8 cellular contexts compared by ENCODE assay signal in the genomic region with DNA sequence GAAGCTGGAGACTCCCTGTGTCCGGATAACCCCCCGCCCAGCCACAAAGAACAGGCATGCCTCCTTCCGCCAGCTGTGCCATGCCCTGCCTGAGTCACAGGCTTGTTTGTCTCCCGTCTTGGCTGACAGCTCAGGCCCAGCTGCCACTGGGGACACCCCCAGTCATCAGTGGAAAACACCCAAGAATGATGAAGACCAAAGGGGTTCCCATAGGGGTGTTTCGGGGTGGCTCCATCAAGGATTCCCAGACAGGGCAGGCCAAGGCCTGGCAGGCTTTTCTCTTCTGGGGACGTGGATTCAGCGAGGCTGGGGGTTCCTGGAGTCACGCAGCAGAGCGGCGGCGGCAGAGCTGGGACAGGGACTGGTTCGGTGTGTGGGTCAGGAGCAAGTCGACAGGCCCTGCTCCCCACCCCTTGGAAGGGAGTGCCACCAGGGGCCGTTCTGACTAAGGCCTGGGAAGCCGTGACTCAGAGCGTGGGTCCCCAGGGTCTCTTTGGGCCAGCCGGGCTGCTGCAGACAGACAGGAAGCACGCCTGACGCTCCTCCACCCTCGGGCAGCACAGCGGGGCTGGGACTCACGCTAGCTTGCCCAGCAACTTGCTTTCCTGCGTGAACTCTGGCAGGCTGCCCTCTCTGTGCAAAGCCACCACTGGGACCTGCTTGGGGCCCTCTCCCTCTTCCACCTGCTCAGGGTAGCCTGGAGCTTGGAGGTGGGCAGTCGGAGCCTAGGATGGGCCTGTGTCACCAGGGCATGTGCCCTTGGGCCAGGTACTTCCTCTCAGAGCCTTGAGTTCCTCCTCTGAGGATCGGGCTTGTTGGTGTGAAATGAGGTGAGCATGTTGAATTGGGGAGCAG. TPM values are rescaled to one million over a fixed set of nuclear protein-coding genes. Genes with fewer than 3 reads are reported as not detected.
DNase-seq lines count a peak whose midpoint lies in the region; ATAC-seq and TF ChIP-seq lines count a peak whose summit lies in the region.
"Not testable (repeated sequence)": the region's sequence is repeated elsewhere in the genome, so short reads cannot be mapped to it uniquely, and the experiment has no call there.

No MANE protein-coding gene starts in this region.

- H3K27me3 Mint-ChIP-seq in activated naive CD8-positive, alpha-beta T cell treated with anti-CD3 and anti-CD28 coated beads for 36 hours; stimulated activated naive CD8-positive, alpha-beta T cell treated with anti-CD3 and anti-CD28 coated beads, Interleukin-15, Interleukin-2, amounts not matched to agents 100 ng/mL and 50 ng/mL, for 24 hours: not testable (repeated sequence)

- H4K20me1 ChIP-seq in DOHH2 (ENCODE audit: control insufficient read depth, insufficient read depth, low read depth, low read length): not testable (repeated sequence)

- peaks cover 62% of the 10 kb centered on the region for H3K4me1 ChIP-seq in DOHH2 (ENCODE audit: control insufficient read depth, low read length)
- H3K4me1 ChIP-seq in neutrophil (ENCODE audit: control insufficient read depth in 1 of 2, insufficient read depth in 1 of 2, low read depth in 1 of 2, low read length in 1 of 2): peaks cover 20 to 31% of the 10 kb centered on the region in 2 experiments

- not testable (repeated sequence) for H3K9me3 Mint-ChIP-seq in activated naive CD8-positive, alpha-beta T cell treated with anti-CD3 and anti-CD28 coated beads for 36 hours; stimulated activated naive CD8-positive, alpha-beta T cell treated with anti-CD3 and anti-CD28 coated beads, Interleukin-15, Interleukin-2, amounts not matched to agents 100 ng/mL and 50 ng/mL, for 24 hours

- peaks cover 13% of the 10 kb centered on the region for H3F3A ChIP-seq in DOHH2 (ENCODE audit: control insufficient read depth, insufficient read depth)

- H3K36me3 Mint-ChIP-seq in activated naive CD8-positive, alpha-beta T cell treated with anti-CD3 and anti-CD28 coated beads for 36 hours; stimulated activated naive CD8-positive, alpha-beta T cell treated with anti-CD3 and anti-CD28 coated beads, Interleukin-15, Interleukin-2, amounts not matched to agents 100 ng/mL and 50 ng/mL, for 24 hours (ENCODE audit: low read depth): not testable (repeated sequence)

- H3K27ac ChIP-seq in DOHH2 (ENCODE audit: low read depth, low read length) (peak overlapping the region; percentile 96), neutrophil (peak overlapping the region; percentile 69)

- peak; percentile 60 for DNase-seq in activated naive CD8-positive, alpha-beta T cell treated with anti-CD3 and anti-CD28 coated beads for 36 hours
- peak; percentile 65 for DNase-seq in germinal center (ENCODE audit: low spot score)

- H3K4me3 Mint-ChIP-seq in activated naive CD8-positive, alpha-beta T cell treated with anti-CD3 and anti-CD28 coated beads for 36 hours: not testable (repeated sequence)
- peak overlapping the region; percentile 56 for H3K4me3 Mint-ChIP-seq in stimulated activated naive CD8-positive, alpha-beta T cell treated with anti-CD3 and anti-CD28 coated beads, Interleukin-15, Interleukin-2, amounts not matched to agents 100 ng/mL and 50 ng/mL, for 24 hours

- peak; percentile 47; the same call in 1 of the 2 replicates for TF ChIP-seq POLR2A in Raji (IDR thresholded peaks at IDR 0.05; ENCODE audit: insufficient read depth, low read depth, low read length)

- peak overlapping the region; percentile 84 for H3K4me2 ChIP-seq in DOHH2 (ENCODE audit: low read length)

- not testable (repeated sequence) for H3K27me3 ChIP-seq in DOHH2 (ENCODE audit: control insufficient read depth, low read length); neutrophil

- H3K9me2 ChIP-seq in DOHH2 (replicated peaks; ENCODE audit: control insufficient read depth, low read length): not testable (repeated sequence)

- H3K4me1 Mint-ChIP-seq in activated naive CD8-positive, alpha-beta T cell treated with anti-CD3 and anti-CD28 coated beads for 36 hours: peaks cover 16% of the 10 kb centered on the region
- peaks cover 44% of the 10 kb centered on the region for H3K4me1 Mint-ChIP-seq in stimulated activated naive CD8-positive, alpha-beta T cell treated with anti-CD3 and anti-CD28 coated beads, Interleukin-15, Interleukin-2, amounts not matched to agents 100 ng/mL and 50 ng/mL, for 24 hours (ENCODE audit: low read depth)

- H3K4me3 ChIP-seq in DOHH2 (ENCODE audit: low read length) (peak overlapping the region; percentile 64), neutrophil (ENCODE audit: low read depth in 1 of 2, low read length in 1 of 2) (peak overlapping the region in 1 of 2 experiments; percentile 12)

- not testable (repeated sequence) for H3K36me3 ChIP-seq in DOHH2 (ENCODE audit: control insufficient read depth, low read length); neutrophil

- H3K9me3 ChIP-seq in DOHH2 (ENCODE audit: control insufficient read depth, insufficient read depth, low read length); neutrophil: not testable (repeated sequence)

- TF ChIP-seq CTCF in DOHH2 (IDR thresholded peaks at IDR 0.05; ENCODE audit: low read depth, low read length, poor library complexity, severe bottlenecking); neutrophil (IDR thresholded peaks at IDR 0.05): not testable (repeated sequence)

- H3K27ac Mint-ChIP-seq in activated naive CD8-positive, alpha-beta T cell treated with anti-CD3 and anti-CD28 coated beads for 36 hours: peak overlapping the region; percentile 79
- H3K27ac Mint-ChIP-seq in stimulated activated naive CD8-positive, alpha-beta T cell treated with anti-CD3 and anti-CD28 coated beads, Interleukin-15, Interleukin-2, amounts not matched to agents 100 ng/mL and 50 ng/mL, for 24 hours: peak overlapping the region; percentile 98

- peak; percentile 20 for ATAC-seq in GM19468 (IDR thresholded peaks at IDR 0.05; ENCODE audit: extremely low read depth, unreplicated experiment)
- peak; percentile 54 for ATAC-seq in HG03159 (IDR thresholded peaks at IDR 0.05; ENCODE audit: unreplicated experiment)

- not testable (repeated sequence) for H3K79me2 ChIP-seq in DOHH2 (ENCODE audit: control insufficient read depth, low read length)

RNA-seq across cellular contexts. Expression of gene ADAMTS7, which starts 54.3 kb away (rescaled TPM):
- under 1 TPM; 0.10 to 0.21 TPM for total RNA-seq in activated naive CD8-positive, alpha-beta T cell treated with anti-CD3 and anti-CD28 coated beads for 36 hours
